In the genomic region with DNA sequence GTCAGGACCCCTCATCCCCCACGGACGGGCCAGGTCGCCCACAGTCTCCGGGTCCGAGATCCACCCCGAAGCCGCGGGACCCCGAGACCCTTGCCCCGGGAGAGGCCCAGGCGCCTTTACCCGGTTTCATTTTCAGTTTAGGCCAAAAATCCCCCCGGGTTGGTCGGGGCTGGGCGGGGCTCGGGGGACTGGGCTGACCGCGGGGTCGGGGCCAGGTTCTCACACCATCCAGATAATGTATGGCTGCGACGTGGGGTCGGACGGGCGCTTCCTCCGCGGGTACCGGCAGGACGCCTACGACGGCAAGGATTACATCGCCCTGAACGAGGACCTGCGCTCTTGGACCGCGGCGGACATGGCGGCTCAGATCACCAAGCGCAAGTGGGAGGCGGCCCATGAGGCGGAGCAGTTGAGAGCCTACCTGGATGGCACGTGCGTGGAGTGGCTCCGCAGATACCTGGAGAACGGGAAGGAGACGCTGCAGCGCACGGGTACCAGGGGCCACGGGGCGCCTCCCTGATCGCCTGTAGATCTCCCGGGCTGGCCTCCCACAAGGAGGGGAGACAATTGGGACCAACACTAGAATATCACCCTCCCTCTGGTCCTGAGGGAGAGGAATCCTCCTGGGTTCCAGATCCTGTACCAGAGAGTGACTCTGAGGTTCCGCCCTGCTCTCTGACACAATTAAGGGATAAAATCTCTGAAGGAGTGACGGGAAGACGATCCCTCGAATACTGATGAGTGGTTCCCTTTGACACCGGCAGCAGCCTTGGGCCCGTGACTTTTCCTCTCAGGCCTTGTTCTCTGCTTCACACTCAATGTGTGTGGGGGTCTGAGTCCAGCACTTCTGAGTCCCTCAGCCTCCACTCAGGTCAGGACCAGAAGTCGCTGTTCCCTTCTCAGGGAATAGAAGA, we compare ENCODE assay signal across 8 cellular contexts. TPM values are rescaled to one million over a fixed set of nuclear protein-coding genes. Genes with fewer than 3 reads are reported as not detected.
DNase-seq lines count a peak whose midpoint lies in the region; ATAC-seq and TF ChIP-seq lines count a peak whose summit lies in the region.

No MANE protein-coding gene starts in this region.

- H3K36me3 ChIP-seq in cardiac muscle cell = no peaks in the 10 kb centered on the region
- H3K36me3 ChIP-seq in sigmoid colon = no peaks in the 10 kb centered on the region

- peak overlapping the region; percentile 89 to 97 for H3K4me3 Mint-ChIP-seq in CD14-positive monocyte
- H3K4me3 Mint-ChIP-seq in activated CD8-positive, alpha-beta T cell treated with anti-CD3 and anti-CD28 coated beads for 36 hours = peak overlapping the region; percentile 96

- no peak for TF ChIP-seq EP300 in sigmoid colon (IDR thresholded peaks at IDR 0.05)

- H3K9me3 ChIP-seq in cardiac muscle cell (ENCODE audit: low read depth) (no peaks in the 10 kb centered on the region), sigmoid colon (no peaks in the 10 kb centered on the region)

- ATAC-seq in HG02678 (IDR thresholded peaks at IDR 0.05; ENCODE audit: unreplicated experiment) = peak; percentile 3
- ATAC-seq in activated CD8-positive, alpha-beta T cell treated with anti-CD3 and anti-CD28 coated beads for 36 hours = no peak
- no peak for ATAC-seq in GM21528 (IDR thresholded peaks at IDR 0.05; ENCODE audit: low FRiP score, unreplicated experiment)
- no peak for ATAC-seq in HG03521 (IDR thresholded peaks at IDR 0.05; ENCODE audit: unreplicated experiment)

- peaks cover 0 to 5% (median 5%) of the 10 kb centered on the region in 3 donors for H3K27me3 Mint-ChIP-seq in CD14-positive monocyte (ENCODE audit: low read depth in 3 of 3)
- no peaks in the 10 kb centered on the region for H3K27me3 Mint-ChIP-seq in activated CD8-positive, alpha-beta T cell treated with anti-CD3 and anti-CD28 coated beads for 36 hours

- peaks cover 0 to 5% (median 0%) of the 10 kb centered on the region in 7 donors for H3K9me3 Mint-ChIP-seq in CD14-positive monocyte
- no peaks in the 10 kb centered on the region for H3K9me3 Mint-ChIP-seq in activated CD8-positive, alpha-beta T cell treated with anti-CD3 and anti-CD28 coated beads for 36 hours

- peaks cover 50 to 52% of the 10 kb centered on the region in 2 donors for H3K36me3 Mint-ChIP-seq in CD14-positive monocyte
- H3K36me3 Mint-ChIP-seq in activated CD8-positive, alpha-beta T cell treated with anti-CD3 and anti-CD28 coated beads for 36 hours (ENCODE audit: low read depth) = peaks cover 55% of the 10 kb centered on the region

- DNase-seq in CD14-positive monocyte (ENCODE audit: low spot score) (no peak), cardiac muscle cell (ENCODE audit: low read depth in 1 of 2, low spot score in 1 of 2) (no peak), sigmoid colon (peak; percentile 77), GM20000 (ENCODE audit: low spot score) (no peak)
- peak; percentile 43 for DNase-seq in activated CD8-positive, alpha-beta T cell treated with anti-CD3 and anti-CD28 coated beads for 36 hours

- peak overlapping the region; percentile 100 for H3K27ac Mint-ChIP-seq in CD14-positive monocyte
- peak overlapping the region; percentile 100 for H3K27ac Mint-ChIP-seq in activated CD8-positive, alpha-beta T cell treated with anti-CD3 and anti-CD28 coated beads for 36 hours

- TF ChIP-seq POLR2A in sigmoid colon (IDR thresholded peaks at IDR 0.05) = no peak

- no peak for TF ChIP-seq CTCF in CD14-positive monocyte (IDR thresholded peaks at IDR 0.05)
- no peak for TF ChIP-seq CTCF in activated CD8-positive, alpha-beta T cell treated with anti-CD3 and anti-CD28 coated beads for 36 hours (IDR thresholded peaks at IDR 0.05)
- TF ChIP-seq CTCF in cardiac muscle cell (IDR thresholded peaks at IDR 0.05; ENCODE audit: low read depth, low read length) = no peak
- no peak for TF ChIP-seq CTCF in sigmoid colon (IDR thresholded peaks at IDR 0.05)
- no peak for TF ChIP-seq CTCF in GM20000 (IDR thresholded peaks at IDR 0.05; ENCODE audit: extremely low read depth, missing control alignments)

- CTCF ChIA-PET in activated CD8-positive, alpha-beta T cell treated with anti-CD3 and anti-CD28 coated beads for 36 hours (lab: Charles Lee) = no interaction called here

- no peaks in the 10 kb centered on the region for H3K27me3 ChIP-seq in cardiac muscle cell
- no peaks in the 10 kb centered on the region for H3K27me3 ChIP-seq in sigmoid colon

- POLR2A ChIA-PET in activated CD8-positive, alpha-beta T cell treated with anti-CD3 and anti-CD28 coated beads for 36 hours (lab: Charles Lee) = no interaction called here

- H3K4me3 ChIP-seq in cardiac muscle cell (peak overlapping the region; percentile 65), sigmoid colon (peak overlapping the region; percentile 48 to 76 (median 62))

- no peaks in the 10 kb centered on the region for H3K4me1 ChIP-seq in cardiac muscle cell (ENCODE audit: low read depth)
- peaks cover 0 to 13% (median 2%) of the 10 kb centered on the region in 4 donors for H3K4me1 ChIP-seq in sigmoid colon

- WGBS in sigmoid colon, 2 donors = 6 to 17% methylated on average over 58 of the region's 58 CpGs

- H3K4me1 Mint-ChIP-seq in CD14-positive monocyte = peaks cover 71% of the 10 kb centered on the region
- H3K4me1 Mint-ChIP-seq in activated CD8-positive, alpha-beta T cell treated with anti-CD3 and anti-CD28 coated beads for 36 hours (ENCODE audit: low read depth) = peaks cover 50% of the 10 kb centered on the region

- intact Hi-C loops in CD14-positive monocyte (cut with micrococcal nuclease) (loop anchor here in 1 of 2 donors (10.0 kb wide), 1 partner anchor 219 kb away; a partner anchor contains a TSS), sigmoid colon (cut with DNase I) (loop anchor here (2.0 to 10.0 kb wide), 3 partner anchors 17 to 209 kb away; a partner anchor contains a TSS)
- intact Hi-C loops in activated CD8-positive, alpha-beta T cell treated with anti-CD3 and anti-CD28 coated beads for 36 hours (cut with micrococcal nuclease) = no loop called here

- no peak overlapping the region for H3K27ac ChIP-seq in cardiac muscle cell
- H3K27ac ChIP-seq in sigmoid colon = peak overlapping the region; percentile 78 to 90 (median 88)

RNA-seq across cellular contexts. Expression of a gene that starts 1.0 kb away (rescaled TPM):
- polyA plus RNA-seq in CD14-positive monocyte (1,000 to 10,000 TPM; 1,518 to 2,788 TPM), cardiac muscle cell (119 TPM in 2 replicates), sigmoid colon (1,000 to 10,000 TPM in 1 of 3 donors, 100 to 1,000 TPM in 2; 302 to 2,938 (median 684) TPM)
- total RNA-seq in activated CD8-positive, alpha-beta T cell treated with anti-CD3 and anti-CD28 coated beads for 36 hours = 1,000 to 10,000 TPM; 1,275 to 1,335 TPM
- total RNA-seq in cardiac muscle cell (164 and 177 TPM in 2 replicates), sigmoid colon (100 to 1,000 TPM; 279 to 524 (median 398) TPM)

Comparison
In these comparisons a context has a peak if more than half of its experiments do, and no peak if none do; other contexts are left out.
1. DNase-seq: peak in activated CD8-positive, alpha-beta T cell treated with anti-CD3 and anti-CD28 coated beads for 36 hours (single experiment) and sigmoid colon (single experiment); none in CD14-positive monocyte (single experiment), cardiac muscle cell (0 of 2) and GM20000 (single experiment).